1 cellular context compared by ENCODE assay signal in the genomic region with DNA sequence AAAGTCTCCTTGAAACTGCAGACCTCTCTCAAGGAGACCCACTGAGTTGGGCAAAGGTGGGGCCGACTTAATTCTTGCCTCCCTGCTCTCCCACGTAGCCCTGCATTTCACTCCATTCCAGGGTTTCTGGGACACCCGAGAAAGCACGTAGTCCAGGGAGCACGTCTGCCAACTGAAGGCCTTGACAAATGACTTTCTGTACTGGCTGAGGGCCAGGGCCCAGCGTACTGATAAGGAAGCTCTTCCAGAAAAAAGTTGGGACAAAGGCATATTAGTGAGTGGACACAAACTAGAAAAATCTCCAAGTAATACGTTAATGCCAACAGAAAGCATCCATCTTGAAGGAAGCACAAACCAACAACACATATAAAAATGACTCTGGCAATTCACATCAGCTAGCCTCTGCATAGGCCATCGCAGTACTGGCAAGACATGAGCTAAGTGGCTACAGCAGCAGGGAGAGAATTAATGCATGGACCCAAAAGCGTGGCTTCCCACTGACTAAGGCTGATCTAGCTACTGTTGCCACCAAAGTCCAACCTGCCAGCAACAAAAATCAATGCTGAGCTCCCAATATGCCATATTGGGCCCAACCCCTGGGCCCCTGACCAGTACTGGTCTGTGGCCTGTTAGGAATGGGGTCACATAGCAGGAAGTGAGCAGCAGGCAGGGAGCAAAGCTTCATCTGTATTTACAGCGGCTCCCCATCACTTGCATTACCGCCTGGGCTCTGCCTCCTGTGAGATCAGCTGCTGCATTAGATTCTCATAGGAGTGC.
TF ChIP-seq lines count a peak whose summit lies in the region.
"Not testable (repeated sequence)": the region's sequence is repeated elsewhere in the genome, so short reads cannot be mapped to it uniquely, and the experiment has no call there.

No MANE protein-coding gene starts in this region.

TF ChIP-seq in HepG2, 621 proteins besides CTCF, POLR2A, EP300 and RAD21:
- TF ChIP-seq HNF4A (CRISPR knock-in tag; IDR thresholded peaks at IDR 0.05) (peak; percentile 21; the same call in 1 of the 2 replicates), ZBTB38 (CRISPR knock-in tag; IDR thresholded peaks at IDR 0.05) (peak; percentile 44; the same call in 1 of the 2 replicates), ZBTB33 (CRISPR knock-in tag; IDR thresholded peaks at IDR 0.05) (peak; percentile 24; the same call in 1 of the 2 replicates), ELF1 (CRISPR knock-in tag; IDR thresholded peaks at IDR 0.05) (peak; percentile 31; the same call in 1 of the 2 replicates), ZSCAN21 (CRISPR knock-in tag; IDR thresholded peaks at IDR 0.05; ENCODE audit: borderline replicate concordance) (0 out of 2 replicates have a peak, but pooled peaks have one; percentile 28), RARA (CRISPR knock-in tag; IDR thresholded peaks at IDR 0.05) (peak; percentile 23; the same call in 1 of the 2 replicates), ELF3 (CRISPR knock-in tag; IDR thresholded peaks at IDR 0.05) (0 out of 2 replicates have a peak, but pooled peaks have one; percentile 33), LCORL (CRISPR knock-in tag; IDR thresholded peaks at IDR 0.05) (0 out of 2 replicates have a peak, but pooled peaks have one; percentile 32), ZMYM4 (CRISPR knock-in tag; IDR thresholded peaks at IDR 0.05) (peak; percentile 39; the same call in 1 of the 2 replicates), SALL1 (CRISPR knock-in tag; IDR thresholded peaks at IDR 0.05) (peak; percentile 59; the same call in 1 of the 2 replicates), ZFX (CRISPR knock-in tag; IDR thresholded peaks at IDR 0.05; ENCODE audit: low read depth) (0 out of 2 replicates have a peak, but pooled peaks have one; percentile 47), KAT8 (CRISPR knock-in tag; IDR thresholded peaks at IDR 0.05) (0 out of 2 replicates have a peak, but pooled peaks have one; percentile 18)
- TF ChIP-seq, protein P1, sequence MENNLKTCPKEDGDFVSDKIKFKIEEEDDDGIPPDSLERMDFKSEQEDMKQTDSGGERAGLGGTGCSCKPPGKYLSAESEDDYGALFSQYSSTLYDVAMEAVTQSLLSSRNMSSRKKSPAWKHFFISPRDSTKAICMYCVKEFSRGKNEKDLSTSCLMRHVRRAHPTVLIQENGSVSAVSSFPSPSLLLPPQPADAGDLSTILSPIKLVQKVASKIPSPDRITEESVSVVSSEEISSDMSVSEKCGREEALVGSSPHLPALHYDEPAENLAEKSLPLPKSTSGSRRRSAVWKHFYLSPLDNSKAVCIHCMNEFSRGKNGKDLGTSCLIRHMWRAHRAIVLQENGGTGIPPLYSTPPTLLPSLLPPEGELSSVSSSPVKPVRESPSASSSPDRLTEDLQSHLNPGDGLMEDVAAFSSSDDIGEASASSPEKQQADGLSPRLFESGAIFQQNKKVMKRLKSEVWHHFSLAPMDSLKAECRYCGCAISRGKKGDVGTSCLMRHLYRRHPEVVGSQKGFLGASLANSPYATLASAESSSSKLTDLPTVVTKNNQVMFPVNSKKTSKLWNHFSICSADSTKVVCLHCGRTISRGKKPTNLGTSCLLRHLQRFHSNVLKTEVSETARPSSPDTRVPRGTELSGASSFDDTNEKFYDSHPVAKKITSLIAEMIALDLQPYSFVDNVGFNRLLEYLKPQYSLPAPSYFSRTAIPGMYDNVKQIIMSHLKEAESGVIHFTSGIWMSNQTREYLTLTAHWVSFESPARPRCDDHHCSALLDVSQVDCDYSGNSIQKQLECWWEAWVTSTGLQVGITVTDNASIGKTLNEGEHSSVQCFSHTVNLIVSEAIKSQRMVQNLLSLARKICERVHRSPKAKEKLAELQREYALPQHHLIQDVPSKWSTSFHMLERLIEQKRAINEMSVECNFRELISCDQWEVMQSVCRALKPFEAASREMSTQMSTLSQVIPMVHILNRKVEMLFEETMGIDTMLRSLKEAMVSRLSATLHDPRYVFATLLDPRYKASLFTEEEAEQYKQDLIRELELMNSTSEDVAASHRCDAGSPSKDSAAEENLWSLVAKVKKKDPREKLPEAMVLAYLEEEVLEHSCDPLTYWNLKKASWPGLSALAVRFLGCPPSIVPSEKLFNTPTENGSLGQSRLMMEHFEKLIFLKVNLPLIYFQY (CRISPR knock-in tag; IDR thresholded peaks at IDR 0.05; ENCODE audit: borderline replicate concordance), result 0 out of 2 replicates have a peak, but pooled peaks have one; percentile 18
- TF ChIP-seq, protein P2, sequence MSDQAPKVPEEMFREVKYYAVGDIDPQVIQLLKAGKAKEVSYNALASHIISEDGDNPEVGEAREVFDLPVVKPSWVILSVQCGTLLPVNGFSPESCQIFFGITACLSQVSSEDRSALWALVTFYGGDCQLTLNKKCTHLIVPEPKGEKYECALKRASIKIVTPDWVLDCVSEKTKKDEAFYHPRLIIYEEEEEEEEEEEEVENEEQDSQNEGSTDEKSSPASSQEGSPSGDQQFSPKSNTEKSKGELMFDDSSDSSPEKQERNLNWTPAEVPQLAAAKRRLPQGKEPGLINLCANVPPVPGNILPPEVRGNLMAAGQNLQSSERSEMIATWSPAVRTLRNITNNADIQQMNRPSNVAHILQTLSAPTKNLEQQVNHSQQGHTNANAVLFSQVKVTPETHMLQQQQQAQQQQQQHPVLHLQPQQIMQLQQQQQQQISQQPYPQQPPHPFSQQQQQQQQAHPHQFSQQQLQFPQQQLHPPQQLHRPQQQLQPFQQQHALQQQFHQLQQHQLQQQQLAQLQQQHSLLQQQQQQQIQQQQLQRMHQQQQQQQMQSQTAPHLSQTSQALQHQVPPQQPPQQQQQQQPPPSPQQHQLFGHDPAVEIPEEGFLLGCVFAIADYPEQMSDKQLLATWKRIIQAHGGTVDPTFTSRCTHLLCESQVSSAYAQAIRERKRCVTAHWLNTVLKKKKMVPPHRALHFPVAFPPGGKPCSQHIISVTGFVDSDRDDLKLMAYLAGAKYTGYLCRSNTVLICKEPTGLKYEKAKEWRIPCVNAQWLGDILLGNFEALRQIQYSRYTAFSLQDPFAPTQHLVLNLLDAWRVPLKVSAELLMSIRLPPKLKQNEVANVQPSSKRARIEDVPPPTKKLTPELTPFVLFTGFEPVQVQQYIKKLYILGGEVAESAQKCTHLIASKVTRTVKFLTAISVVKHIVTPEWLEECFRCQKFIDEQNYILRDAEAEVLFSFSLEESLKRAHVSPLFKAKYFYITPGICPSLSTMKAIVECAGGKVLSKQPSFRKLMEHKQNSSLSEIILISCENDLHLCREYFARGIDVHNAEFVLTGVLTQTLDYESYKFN (CRISPR knock-in tag; conservative IDR thresholded peaks at IDR 0.05), result peak; percentile 81
- TF ChIP-seq LCORL (IDR thresholded peaks at IDR 0.05), result not testable (repeated sequence)
- TF ChIP-seq, protein P3, sequence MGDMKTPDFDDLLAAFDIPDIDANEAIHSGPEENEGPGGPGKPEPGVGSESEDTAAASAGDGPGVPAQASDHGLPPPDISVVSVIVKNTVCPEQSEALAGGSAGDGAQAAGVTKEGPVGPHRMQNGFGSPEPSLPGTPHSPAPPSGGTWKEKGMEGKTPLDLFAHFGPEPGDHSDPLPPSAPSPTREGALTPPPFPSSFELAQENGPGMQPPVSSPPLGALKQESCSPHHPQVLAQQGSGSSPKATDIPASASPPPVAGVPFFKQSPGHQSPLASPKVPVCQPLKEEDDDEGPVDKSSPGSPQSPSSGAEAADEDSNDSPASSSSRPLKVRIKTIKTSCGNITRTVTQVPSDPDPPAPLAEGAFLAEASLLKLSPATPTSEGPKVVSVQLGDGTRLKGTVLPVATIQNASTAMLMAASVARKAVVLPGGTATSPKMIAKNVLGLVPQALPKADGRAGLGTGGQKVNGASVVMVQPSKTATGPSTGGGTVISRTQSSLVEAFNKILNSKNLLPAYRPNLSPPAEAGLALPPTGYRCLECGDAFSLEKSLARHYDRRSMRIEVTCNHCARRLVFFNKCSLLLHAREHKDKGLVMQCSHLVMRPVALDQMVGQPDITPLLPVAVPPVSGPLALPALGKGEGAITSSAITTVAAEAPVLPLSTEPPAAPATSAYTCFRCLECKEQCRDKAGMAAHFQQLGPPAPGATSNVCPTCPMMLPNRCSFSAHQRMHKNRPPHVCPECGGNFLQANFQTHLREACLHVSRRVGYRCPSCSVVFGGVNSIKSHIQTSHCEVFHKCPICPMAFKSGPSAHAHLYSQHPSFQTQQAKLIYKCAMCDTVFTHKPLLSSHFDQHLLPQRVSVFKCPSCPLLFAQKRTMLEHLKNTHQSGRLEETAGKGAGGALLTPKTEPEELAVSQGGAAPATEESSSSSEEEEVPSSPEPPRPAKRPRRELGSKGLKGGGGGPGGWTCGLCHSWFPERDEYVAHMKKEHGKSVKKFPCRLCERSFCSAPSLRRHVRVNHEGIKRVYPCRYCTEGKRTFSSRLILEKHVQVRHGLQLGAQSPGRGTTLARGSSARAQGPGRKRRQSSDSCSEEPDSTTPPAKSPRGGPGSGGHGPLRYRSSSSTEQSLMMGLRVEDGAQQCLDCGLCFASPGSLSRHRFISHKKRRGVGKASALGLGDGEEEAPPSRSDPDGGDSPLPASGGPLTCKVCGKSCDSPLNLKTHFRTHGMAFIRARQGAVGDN (CRISPR knock-in tag; IDR thresholded peaks at IDR 0.05), result peak; percentile 46
